In genomic region chr5:172870807-172871431, GRCh38 we compare ENCODE assay signal across 11 cellular contexts. TPM values are rescaled to one million over a fixed set of nuclear protein-coding genes. Genes with fewer than 3 reads are reported as not detected.
DNase-seq lines count a peak whose midpoint lies in the region; ATAC-seq and TF ChIP-seq lines count a peak whose summit lies in the region.
"Had no signal": no experiment of that assay in that cellular context is flagged by ENCODE, and none has a peak within 500 bp of the region (broad histone marks: within the 10 kb centered on the region; RNA-seq: fewer than 3 reads in every experiment).

No MANE protein-coding gene starts in this region.

- TF ChIP-seq EP300 in stomach (IDR thresholded peaks at IDR 0.05), result no peak

- no peaks in the 10 kb centered on the region for H3K9me3 Mint-ChIP-seq in memory B cell
- H3K9me3 Mint-ChIP-seq in endothelial cell (ENCODE audit: unreplicated experiment), result no peaks in the 10 kb centered on the region

- no peak overlapping the region for H3K4me3 ChIP-seq in HEK293 (ENCODE audit: low read depth, low read length)
- no peak overlapping the region for H3K4me3 ChIP-seq in stomach

- no peak for TF ChIP-seq POLR2A in stomach (IDR thresholded peaks at IDR 0.05)

- DNase-seq in dermis blood vessel endothelial cell (peak; percentile 77), memory B cell (ENCODE audit: low spot score in 2 of 2) (no peak), stomach (no peak), endothelial cell (ENCODE audit: low spot score) (no peak)
- DNase-seq in activated CD4-positive, alpha-beta T cell treated with anti-CD3 and anti-CD28 coated beads for 48 hours, result no peak
- no peak for DNase-seq in central memory CD4-positive, alpha-beta T cell
- DNase-seq: activated CD4-positive, alpha-beta T cell treated with anti-CD3 and anti-CD28 coated beads, Interleukin-2, amount 50 U/mL, for 48 hours; DMS 273 treated with DMSO at 0.1 percent for 48 hours; stimulated activated CD4-positive, alpha-beta T cell treated with anti-CD3 and anti-CD28 coated beads, Interleukin-4, amount 100 ng/mL, for 4 hours had no signal

- H3K4me1 ChIP-seq in HEK293 (ENCODE audit: control insufficient read depth, insufficient read depth, low read length) (peaks cover 6% of the 10 kb centered on the region; the same call in 1 of the 2 replicates), stomach (peaks cover 85 to 96% (median 90%) of the 10 kb centered on the region in 4 donors)

- ATAC-seq in memory B cell (ENCODE audit: low read depth) (peak; percentile 49), HG02840 (IDR thresholded peaks at IDR 0.05; ENCODE audit: low FRiP score, unreplicated experiment) (no peak)

- H3K27me3 ChIP-seq in stomach, result no peaks in the 10 kb centered on the region

- H3K9me3 ChIP-seq in HEK293 (ENCODE audit: control insufficient read depth, insufficient read depth, low read depth, low read length), result no peaks in the 10 kb centered on the region
- H3K9me3 ChIP-seq in stomach, result no peaks in the 10 kb centered on the region

- H3K36me3 ChIP-seq in HEK293 (ENCODE audit: control insufficient read depth in 2 of 2, insufficient read depth in 1 of 2, low read length in 2 of 2), result no peaks in the 10 kb centered on the region
- no peaks in the 10 kb centered on the region for H3K36me3 ChIP-seq in stomach

- no peak overlapping the region for H3K27ac ChIP-seq in HEK293 (ENCODE audit: extremely low read depth, low read depth, low read length)
- H3K27ac ChIP-seq in stomach, result peak overlapping the region; percentile 63 to 98 (median 89)

- H3K4me3 Mint-ChIP-seq in memory B cell (no peak overlapping the region), endothelial cell (ENCODE audit: unreplicated experiment) (no peak overlapping the region)

- H3K27me3 Mint-ChIP-seq in memory B cell (no peaks in the 10 kb centered on the region), endothelial cell (ENCODE audit: unreplicated experiment) (peaks cover 1% of the 10 kb centered on the region)

- H3K36me3 Mint-ChIP-seq in memory B cell, result peaks cover 5% of the 10 kb centered on the region
- no peaks in the 10 kb centered on the region for H3K36me3 Mint-ChIP-seq in endothelial cell (ENCODE audit: low read depth, unreplicated experiment)

- CTCF ChIA-PET in HEK293 (lab: Yijun Ruan, JAX), result interaction anchor here (1.1 kb wide), 1 partner anchor 154 kb away, joined by 5 read pairs; no protein-coding TSS in a partner anchor

- no peak overlapping the region for H3K27ac Mint-ChIP-seq in memory B cell
- no peak overlapping the region for H3K27ac Mint-ChIP-seq in endothelial cell (ENCODE audit: unreplicated experiment)

- POLR2A ChIA-PET in HEK293 (lab: Yijun Ruan, JAX), result no interaction called here

- WGBS in stomach, 5 donors, result 57 to 73% (median 62%) methylated on average over 13 to 16 of the region's 16 CpGs

- H3K4me1 Mint-ChIP-seq in memory B cell (peaks cover 21% of the 10 kb centered on the region), endothelial cell (ENCODE audit: unreplicated experiment) (peaks cover 50% of the 10 kb centered on the region)

- no peak for TF ChIP-seq CTCF in HEK293 (tag by site-specific recombination; IDR thresholded peaks at IDR 0.05)
- no peak for TF ChIP-seq CTCF in stomach (IDR thresholded peaks at IDR 0.05)
- no peak for TF ChIP-seq CTCF in endothelial cell (IDR thresholded peaks at IDR 0.05; ENCODE audit: unreplicated experiment)

- intact Hi-C loops in stomach (cut with DNase I; ENCODE audit: low total_unique reads), result no loop called here

TF ChIP-seq in HEK293, 187 proteins besides CTCF, POLR2A, EP300 and RAD21:
- TF ChIP-seq ZNF341 (tag by site-specific recombination; IDR thresholded peaks at IDR 0.05; ENCODE audit: low read depth) (peak; percentile 30), BCL11B (tag by site-specific recombination; IDR thresholded peaks at IDR 0.05; ENCODE audit: low read depth) (no peak)
TF ChIP-seq in HEK293: peak in this region for 1.

RNA-seq across cellular contexts. Expression of gene ERGIC1, which starts 36.9 kb away (rescaled TPM):
- total RNA-seq in dermis blood vessel endothelial cell, result 64.0 and 137 TPM in 2 replicates
- total RNA-seq in stomach, result 100 to 1,000 TPM in 4 of 5 donors, 10 to 100 TPM in 1; 98.8 to 293 (median 137) TPM
- polyA plus RNA-seq in stomach, result 10 to 100 TPM; 54.5 to 95.3 (median 83.7) TPM
- 67.1 TPM for total RNA-seq in endothelial cell (ENCODE audit: unreplicated experiment)
